Comparison of ENCODE assay signal across 1 cellular context in genomic region chr15:73727330-73728018, GRCh38.
TF ChIP-seq lines count a peak whose summit lies in the region.

No MANE protein-coding gene starts in this region.

TF ChIP-seq in WTC11, 78 proteins besides CTCF, POLR2A, EP300 and RAD21 (continued from another document):
- TF ChIP-seq FOXP4 (CRISPR knock-in tag; IDR thresholded peaks at IDR 0.05) (no peak), GABPB1 (CRISPR knock-in tag; IDR thresholded peaks at IDR 0.05) (no peak), ZBTB43 (CRISPR knock-in tag; IDR thresholded peaks at IDR 0.05) (no peak), CREM (CRISPR knock-in tag; IDR thresholded peaks at IDR 0.05) (no peak), RELA (CRISPR knock-in tag; IDR thresholded peaks at IDR 0.05; ENCODE audit: borderline replicate concordance) (no peak), AR (CRISPR knock-in tag; IDR thresholded peaks at IDR 0.05) (no peak), FOXJ3 (CRISPR knock-in tag; IDR thresholded peaks at IDR 0.05; ENCODE audit: borderline replicate concordance) (no peak), GTF2I (CRISPR knock-in tag; conservative IDR thresholded peaks at IDR 0.05) (no peak), ESRRA (CRISPR knock-in tag; IDR thresholded peaks at IDR 0.05; ENCODE audit: borderline replicate concordance) (no peak), SOX15 (CRISPR knock-in tag; IDR thresholded peaks at IDR 0.05) (no peak), TP53 (CRISPR knock-in tag; IDR thresholded peaks at IDR 0.05) (no peak), PREB (CRISPR knock-in tag; IDR thresholded peaks at IDR 0.05; ENCODE audit: borderline replicate concordance) (no peak)
